In genomic region chr2:34252111-34252510, GRCh38 we compare ENCODE assay signal across 25 cellular contexts.
"Had no signal": no experiment of that assay in that cellular context is flagged by ENCODE, and none has a peak within 500 bp of the region (broad histone marks: within the 10 kb centered on the region; RNA-seq: fewer than 3 reads in every experiment).

No MANE protein-coding gene starts in this region.

- H3K36me3 ChIP-seq: left ventricle myocardium inferior, ovary, tibial nerve, upper lobe of left lung, vagina had no signal

- H3K27ac Mint-ChIP-seq: mesothelial cell of epicardium; naive thymus-derived CD4-positive, alpha-beta T cell; natural killer cell treated with Interleukin-12 subunit alpha and Interleukin-12 subunit beta and Interleukin-15 and Interleukin-18, amount 100 ng/mL, for 72 hours; progenitor cell of endocrine pancreas; stimulated activated memory B cell treated with anti-CD40 and anti-IgM and Interleukin-4, amounts not matched to agents 10 μg/mL and 1 μg/mL and 100 μg/mL, for 72 hours; stimulated activated naive CD8-positive, alpha-beta T cell treated with anti-CD3 and anti-CD28 coated beads, Interleukin-15, amount 100 ng/mL, for 72 hours had no signal

- ATAC-seq: left cardiac atrium; naive thymus-derived CD4-positive, alpha-beta T cell; natural killer cell treated with Interleukin-12 subunit alpha and Interleukin-12 subunit beta and Interleukin-15 and Interleukin-18, amount 100 ng/mL, for 72 hours; right cardiac atrium; sciatic nerve; stimulated activated memory B cell treated with anti-CD40 and anti-IgM and Interleukin-4, amounts not matched to agents 10 μg/mL and 1 μg/mL and 100 μg/mL, for 72 hours; stimulated activated naive CD8-positive, alpha-beta T cell treated with anti-CD3 and anti-CD28 coated beads, Interleukin-15, amount 100 ng/mL, for 72 hours had no signal

- H3K9me3 Mint-ChIP-seq: mesothelial cell of epicardium; stimulated activated memory B cell treated with anti-CD40 and anti-IgM and Interleukin-4, amounts not matched to agents 10 μg/mL and 1 μg/mL and 100 μg/mL, for 72 hours had no signal

- H3K27me3 ChIP-seq: ovary, tibial nerve, upper lobe of left lung, vagina had no signal

- H3K4me2 ChIP-seq: smooth muscle cell had no signal

- H3K27ac ChIP-seq: left ventricle myocardium inferior, ovary, tibial nerve, upper lobe of left lung, vagina had no signal

- DNase-seq: hippocampal formation; left cardiac atrium; left ventricle myocardium inferior; mesendoderm; naive thymus-derived CD4-positive, alpha-beta T cell; ovary; retina; right cardiac atrium; stimulated activated CD4-positive, alpha-beta T cell treated with anti-CD3 and anti-CD28 coated beads, Interleukin-1b, Interleukin-23, amount 100 ng/mL, for 48 hours; stimulated activated CD4-positive, alpha-beta T cell treated with anti-CD3 and anti-CD28 coated beads, Interleukin-2, amount 100 ng/mL, for 48 hours; stimulated activated CD4-positive, alpha-beta T cell treated with anti-CD3 and anti-CD28 coated beads, Interleukin-4, amount 100 ng/mL, for 4 hours; stimulated activated CD8-positive, alpha-beta memory T cell treated with anti-CD3 and anti-CD28 coated beads, Interleukin-4, amount 100 ng/mL, for 48 hours; stimulated activated naive CD4-positive, alpha-beta T cell treated with Interleukin-2 at 50 U/mL for 16 hours; stimulated activated naive CD8-positive, alpha-beta T cell treated with anti-CD3 and anti-CD28 coated beads, Interleukin-15, amount 100 ng/mL, for 72 hours; substantia nigra; upper lobe of left lung had no signal

- H3K4me3 Mint-ChIP-seq: mesothelial cell of epicardium; naive thymus-derived CD4-positive, alpha-beta T cell; natural killer cell treated with Interleukin-12 subunit alpha and Interleukin-12 subunit beta and Interleukin-15 and Interleukin-18, amount 100 ng/mL, for 72 hours; stimulated activated memory B cell treated with anti-CD40 and anti-IgM and Interleukin-4, amounts not matched to agents 10 μg/mL and 1 μg/mL and 100 μg/mL, for 72 hours; stimulated activated naive CD8-positive, alpha-beta T cell treated with anti-CD3 and anti-CD28 coated beads, Interleukin-15, amount 100 ng/mL, for 72 hours had no signal

- H3K4me1 ChIP-seq: left ventricle myocardium inferior, tibial nerve, upper lobe of left lung, vagina had no signal

- H3K36me3 Mint-ChIP-seq: mesothelial cell of epicardium; naive thymus-derived CD4-positive, alpha-beta T cell; natural killer cell treated with Interleukin-12 subunit alpha and Interleukin-12 subunit beta and Interleukin-15 and Interleukin-18, amount 100 ng/mL, for 72 hours; stimulated activated memory B cell treated with anti-CD40 and anti-IgM and Interleukin-4, amounts not matched to agents 10 μg/mL and 1 μg/mL and 100 μg/mL, for 72 hours had no signal

- H3K9me3 ChIP-seq: left ventricle myocardium inferior, ovary, tibial nerve, upper lobe of left lung, vagina had no signal

- H3K4me3 ChIP-seq: left ventricle myocardium inferior, lung, ovary, smooth muscle cell, tibial nerve, upper lobe of left lung, vagina had no signal

- H3K4me1 Mint-ChIP-seq: mesothelial cell of epicardium; naive thymus-derived CD4-positive, alpha-beta T cell; stimulated activated memory B cell treated with anti-CD40 and anti-IgM and Interleukin-4, amounts not matched to agents 10 μg/mL and 1 μg/mL and 100 μg/mL, for 72 hours; stimulated activated naive CD8-positive, alpha-beta T cell treated with anti-CD3 and anti-CD28 coated beads, Interleukin-15, amount 100 ng/mL, for 72 hours had no signal

- H3K27me3 Mint-ChIP-seq: naive thymus-derived CD4-positive, alpha-beta T cell; natural killer cell treated with Interleukin-12 subunit alpha and Interleukin-12 subunit beta and Interleukin-15 and Interleukin-18, amount 100 ng/mL, for 72 hours; progenitor cell of endocrine pancreas; stimulated activated memory B cell treated with anti-CD40 and anti-IgM and Interleukin-4, amounts not matched to agents 10 μg/mL and 1 μg/mL and 100 μg/mL, for 72 hours; stimulated activated naive CD8-positive, alpha-beta T cell treated with anti-CD3 and anti-CD28 coated beads, Interleukin-15, amount 100 ng/mL, for 72 hours had no signal
